10 cellular contexts compared by ENCODE assay signal in the genomic region with DNA sequence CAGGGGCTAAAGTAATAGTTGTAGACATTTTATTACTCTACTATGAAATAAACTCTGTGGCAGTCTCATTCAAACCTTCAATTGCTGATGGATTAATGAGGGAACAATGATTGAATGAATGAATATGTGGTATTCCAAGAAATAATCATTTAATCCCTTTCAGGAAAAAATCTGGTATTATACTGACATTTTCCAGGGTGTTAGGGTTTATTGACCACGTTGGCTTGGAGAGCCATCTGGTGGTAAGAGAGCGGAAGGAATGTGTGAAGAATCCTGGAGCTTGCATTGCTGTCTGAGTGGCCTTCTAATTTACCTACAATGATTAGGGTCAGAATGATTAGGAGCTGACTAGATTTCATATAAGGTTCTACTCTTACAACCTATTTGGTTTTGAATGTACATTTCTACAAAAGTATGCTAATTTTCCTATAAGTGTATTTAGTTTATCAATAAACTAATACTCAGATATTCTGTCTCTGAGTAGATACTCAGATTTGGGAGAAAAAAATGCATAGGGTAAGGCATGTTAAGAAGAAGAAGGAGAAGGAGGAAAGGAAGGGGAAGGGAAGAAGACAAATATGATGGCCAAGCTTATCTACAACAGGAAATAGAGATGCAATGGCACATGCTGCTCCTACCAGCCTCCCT.
DNase-seq lines count a peak whose midpoint lies in the region; ATAC-seq and TF ChIP-seq lines count a peak whose summit lies in the region.
"Had no signal": no experiment of that assay in that cellular context is flagged by ENCODE, and none has a peak within 500 bp of the region (broad histone marks: within the 10 kb centered on the region; RNA-seq: fewer than 3 reads in every experiment).

No MANE protein-coding gene starts in this region.

- TF ChIP-seq CTCF in epithelial cell of esophagus (IDR thresholded peaks at IDR 0.05; ENCODE audit: insufficient read depth, low read depth, low read length, missing control alignments): peak; percentile 78
- no peak for TF ChIP-seq CTCF in CD4-positive, alpha-beta T cell (IDR thresholded peaks at IDR 0.05)

- H3K27me3 Mint-ChIP-seq in CD4-positive, alpha-beta T cell: no peaks in the 10 kb centered on the region
- H3K27me3 Mint-ChIP-seq: CD4-positive, CD25-positive, alpha-beta regulatory T cell had no signal

- POLR2A ChIA-PET in CD4-positive, alpha-beta T cell (lab: Charles Lee): no interaction called here

- CTCF ChIA-PET in CD4-positive, alpha-beta T cell (lab: Charles Lee): no interaction called here

- no peaks in the 10 kb centered on the region for H3K9me3 ChIP-seq in CD4-positive, alpha-beta T cell (ENCODE audit: control insufficient read depth, low read length)

- DNase-seq in NCI-H2107 treated with DMSO at 0.1 percent for 48 hours (lab: John Stamatoyannopoulos, UW; ENCODE audit: unreplicated experiment) (peak; percentile 49), NCI-H2107 (lab: John Stamatoyannopoulos, UW) (no peak), NCI-H460 (ENCODE audit: extremely low read depth, low read depth) (peak; percentile 19), epithelial cell of esophagus (ENCODE audit: low read depth) (peak; percentile 55), retina (peak; percentile 16), NCI-H226 (no peak)
- no peak for DNase-seq in CD4-positive, alpha-beta T cell
- DNase-seq: CD4-positive, CD25-positive, alpha-beta regulatory T cell had no signal

- intact Hi-C loops in CD4-positive, alpha-beta T cell (cut with DNase I, micrococcal nuclease): no loop called here

- H3K27me3 ChIP-seq in CD4-positive, alpha-beta T cell (ENCODE audit: control insufficient read depth, insufficient read depth, low read length): no peaks in the 10 kb centered on the region

- no peak overlapping the region for H3K27ac Mint-ChIP-seq in CD4-positive, alpha-beta T cell
- H3K27ac Mint-ChIP-seq: CD4-positive, CD25-positive, alpha-beta regulatory T cell had no signal

- no peaks in the 10 kb centered on the region for H3K4me1 Mint-ChIP-seq in CD4-positive, alpha-beta T cell (ENCODE audit: low read depth)
- H3K4me1 Mint-ChIP-seq: CD4-positive, CD25-positive, alpha-beta regulatory T cell had no signal

- H3K4me3 Mint-ChIP-seq in CD4-positive, alpha-beta T cell: no peak overlapping the region
- H3K4me3 Mint-ChIP-seq: CD4-positive, CD25-positive, alpha-beta regulatory T cell had no signal

- H3K27ac ChIP-seq in CD4-positive, alpha-beta T cell (ENCODE audit: low read depth, low read length): no peak overlapping the region
- H3K27ac ChIP-seq: SK-N-MC had no signal

- no peak for ATAC-seq in HG03469 (IDR thresholded peaks at IDR 0.05; ENCODE audit: unreplicated experiment)
- no peak for ATAC-seq in CD4-positive, alpha-beta T cell (ENCODE audit: poor library complexity)

- H3K4me3 ChIP-seq in epithelial cell of esophagus (ENCODE audit: low read length): no peak overlapping the region
- H3K4me3 ChIP-seq: SK-N-MC had no signal

- no peaks in the 10 kb centered on the region for H3K36me3 Mint-ChIP-seq in CD4-positive, alpha-beta T cell (ENCODE audit: low read depth)
- H3K36me3 Mint-ChIP-seq: CD4-positive, CD25-positive, alpha-beta regulatory T cell had no signal

- H3K9me3 Mint-ChIP-seq in CD4-positive, alpha-beta T cell: peaks cover 5% of the 10 kb centered on the region

Comparison
In these comparisons a context has a peak if more than half of its experiments do, and no peak if none do; other contexts are left out.
1. DNase-seq: peak in NCI-H2107 treated with DMSO at 0.1 percent for 48 hours (single experiment), NCI-H460 (single experiment), epithelial cell of esophagus (single experiment) and retina (single experiment); none in NCI-H2107 (single experiment), CD4-positive, alpha-beta T cell (0 of 10) and NCI-H226 (single experiment).